ENCODE assay signal across 19 cellular contexts in genomic region chr7:123641901-123642300, GRCh38. TPM values are rescaled to one million over a fixed set of nuclear protein-coding genes. Genes with fewer than 3 reads are reported as not detected.
DNase-seq lines count a peak whose midpoint lies in the region; TF ChIP-seq lines count a peak whose summit lies in the region.
"Had no signal": no experiment of that assay in that cellular context is flagged by ENCODE, and none has a peak within 500 bp of the region (broad histone marks: within the 10 kb centered on the region; RNA-seq: fewer than 3 reads in every experiment).

No MANE protein-coding gene starts in this region.

- no peak overlapping the region for H3K4me2 ChIP-seq in trophoblast cell (ENCODE audit: low read length)
- H3K4me2 ChIP-seq: A549 had no signal

- H3K36me3 ChIP-seq in left ventricle myocardium inferior, result no peaks in the 10 kb centered on the region
- no peaks in the 10 kb centered on the region for H3K36me3 ChIP-seq in trophoblast cell (ENCODE audit: control insufficient read depth in 1 of 2, insufficient read depth in 2 of 2, low read length in 2 of 2)

- H3K9ac ChIP-seq in trophoblast cell (ENCODE audit: low read length), result no peak overlapping the region

- H2BK12ac ChIP-seq in trophoblast cell (ENCODE audit: low read length), result peak overlapping the region; percentile 87

- no peak overlapping the region for H3K23ac ChIP-seq in trophoblast cell (ENCODE audit: low read length)

- H3K27ac ChIP-seq in left ventricle myocardium inferior (replicated peaks), result peak overlapping the region; percentile 87
- H3K27ac ChIP-seq in trophoblast cell (ENCODE audit: low read depth, low read length), result no peak overlapping the region
- H3K27ac ChIP-seq: A549 had no signal

- TF ChIP-seq CTCF in left ventricle myocardium inferior (IDR thresholded peaks at IDR 0.05; ENCODE audit: borderline replicate concordance), result no peak

- no peaks in the 10 kb centered on the region for H3K27me3 ChIP-seq in left ventricle myocardium inferior (ENCODE audit: low read depth)
- no peaks in the 10 kb centered on the region for H3K27me3 ChIP-seq in trophoblast cell (ENCODE audit: insufficient read depth, low read length)

- peaks cover 22% of the 10 kb centered on the region for H3K79me1 ChIP-seq in trophoblast cell (ENCODE audit: low read length)

- no peak overlapping the region for H3K4me3 ChIP-seq in left ventricle myocardium inferior
- no peak overlapping the region for H3K4me3 ChIP-seq in trophoblast cell (ENCODE audit: low read depth, low read length)
- H3K4me3 ChIP-seq: A549 had no signal

- no peak overlapping the region for H4K12ac ChIP-seq in trophoblast cell (ENCODE audit: low read depth, low read length)

- H4K91ac ChIP-seq in trophoblast cell (ENCODE audit: low read depth, low read length), result peak overlapping the region; percentile 11

- H3K9me3 ChIP-seq in left ventricle myocardium inferior (replicated peaks) (no peaks in the 10 kb centered on the region), trophoblast cell (ENCODE audit: insufficient read depth, low read depth, low read length) (no peaks in the 10 kb centered on the region)
- H3K9me3 ChIP-seq: A549 had no signal

- H3K4ac ChIP-seq in trophoblast cell (ENCODE audit: low read depth, low read length), result no peak overlapping the region

- no peak overlapping the region for H2AK5ac ChIP-seq in trophoblast cell (ENCODE audit: low read length)

- H4K8ac ChIP-seq in trophoblast cell (ENCODE audit: low read depth, low read length), result no peak overlapping the region

- H3K4me1 ChIP-seq in left ventricle myocardium inferior (peaks cover 71% of the 10 kb centered on the region), trophoblast cell (ENCODE audit: control insufficient read depth in 1 of 2, insufficient read depth in 2 of 2, low read length in 2 of 2) (peaks cover 8 to 14% of the 10 kb centered on the region in 2 experiments)
- H3K4me1 ChIP-seq: A549 had no signal

- no CpG with 5 or more reads among the region's 5 CpGs for WGBS in trophoblast cell (ENCODE audit: extremely low coverage, insufficient coverage, insufficient read length)

- no peak overlapping the region for H3K18ac ChIP-seq in trophoblast cell (ENCODE audit: low read length)

- peaks cover 2% of the 10 kb centered on the region for H3K79me2 ChIP-seq in trophoblast cell (ENCODE audit: control insufficient read depth, insufficient read depth, low read length, poor library complexity)

- intact Hi-C loops in left ventricle myocardium inferior (cut with micrococcal nuclease) (no loop called here), cardiac septum (cut with DNase I) (no loop called here)

- peak overlapping the region; percentile 17 for H2AFZ ChIP-seq in trophoblast cell (ENCODE audit: insufficient read depth, low read length, poor library complexity)

- peak overlapping the region; percentile 68 for H2BK120ac ChIP-seq in trophoblast cell (ENCODE audit: insufficient read depth, low read length, poor library complexity)

- H2BK5ac ChIP-seq in trophoblast cell (ENCODE audit: low read depth, low read length, poor library complexity), result peak overlapping the region; percentile 6

- H3K14ac ChIP-seq in trophoblast cell (ENCODE audit: low read length), result no peak overlapping the region

- DNase-seq in left ventricle myocardium inferior, result no peak
- no peak for DNase-seq in cardiac septum (ENCODE audit: low spot score)
- DNase-seq in myocyte (ENCODE audit: low read depth), result peak; percentile 37
- DNase-seq in trophoblast cell, result peak; percentile 50 to 79
- no peak for DNase-seq in NCI-H1417 (lab: John Stamatoyannopoulos, UW)
- DNase-seq in nucleus accumbens (lab: John Stamatoyannopoulos, UW), result no peak
- no peak for DNase-seq in T-helper 2 cell
- DNase-seq: CD8-positive, alpha-beta T cell; COR-L47; DMS153; DMS79 treated with DMSO at 0.1 percent for 48 hours; EL; GOT3; H9 had no signal

RNA-seq across cellular contexts. Expression of gene LMOD2, which starts 13.8 kb away (rescaled TPM):
- 888 TPM for total RNA-seq in left ventricle myocardium inferior
- 1,161 TPM for total RNA-seq in cardiac septum
- total RNA-seq in myocyte, result 125 and 182 TPM in 2 replicates
- polyA plus RNA-seq in myocyte (2012), result 50.4 TPM
- 0.87 and 1.1 TPM in 2 replicates for polyA plus RNA-seq in trophoblast cell (2013)
- total RNA-seq: CD8-positive, alpha-beta T cell; H9; HT-29 had no signal
- polyA plus RNA-seq: A549, AG04450, BJ had no signal

RNA-seq across cellular contexts. Expression of gene ASB15, which starts 40.3 kb away (rescaled TPM):
- 76.8 TPM for total RNA-seq in left ventricle myocardium inferior
- total RNA-seq in cardiac septum, result 20.0 TPM
- 0.37 TPM in 1 of 2 replicates, not detected in the other for total RNA-seq in myocyte
- not detected for polyA plus RNA-seq in myocyte (2012)
- polyA plus RNA-seq in trophoblast cell (2013), result 0.01 TPM in 1 of 2 replicates, not detected in the other
- total RNA-seq: CD8-positive, alpha-beta T cell; H9; HT-29 had no signal
- polyA plus RNA-seq: A549, AG04450, BJ, CD14-positive monocyte had no signal

Comparison
In these comparisons a context has a peak if more than half of its experiments do, and no peak if none do; other contexts are left out.
1. DNase-seq: peak in myocyte (single experiment) and trophoblast cell (2 of 2); none in left ventricle myocardium inferior (single experiment), cardiac septum (single experiment), NCI-H1417 (0 of 3), nucleus accumbens (0 of 56) and T-helper 2 cell (0 of 5).
2. RNA of gene ASB15, which starts 40.3 kb away (total RNA-seq): 76.8 TPM in left ventricle myocardium inferior (single experiment) and 20.0 TPM in cardiac septum (single experiment); 0.37 TPM in myocyte; every median in the first group is over 10 times any median in the second.